Comparison of ENCODE assay signal across 16 cellular contexts in genomic region chr1:109864960-109865611, GRCh38. TPM values are rescaled to one million over a fixed set of nuclear protein-coding genes. Genes with fewer than 3 reads are reported as not detected.
DNase-seq lines count a peak whose midpoint lies in the region; FAIRE-seq and TF ChIP-seq lines count a peak whose summit lies in the region.
"Had no signal": no experiment of that assay in that cellular context is flagged by ENCODE, and none has a peak within 500 bp of the region (broad histone marks: within the 10 kb centered on the region; RNA-seq: fewer than 3 reads in every experiment).

No MANE protein-coding gene starts in this region.

- TF ChIP-seq CTCF in spleen (IDR thresholded peaks at IDR 0.05 in 8 of 11, conservative IDR thresholded peaks at IDR 0.05 in 3 of 11) (no peak), OCI-LY7 (conservative IDR thresholded peaks at IDR 0.05; ENCODE audit: low read length) (no peak)

- H3K9me3 ChIP-seq in HUES6 (ENCODE audit: control insufficient read depth, insufficient read depth, low read depth, low read length) (peaks cover 5% of the 10 kb centered on the region), spleen (peaks cover 0 to 4% (median 0%) of the 10 kb centered on the region in 8 donors), OCI-LY7 (ENCODE audit: low read length) (no peaks in the 10 kb centered on the region)
- H3K9me3 ChIP-seq: tibial artery had no signal

- H2AFZ ChIP-seq in OCI-LY7 (ENCODE audit: low read length): no peak overlapping the region

- no peak for FAIRE-seq in urothelium cell line (lab: Jason Lieb, UNC)

- no TSS peak for BruUV-seq in OCI-LY7 (replicated peaks; lab: Mats Ljungman, UMichigan)

- peak; percentile 19 for DNase-seq in dermis blood vessel endothelial cell
- peak; percentile 75 for DNase-seq in medulla oblongata (ENCODE audit: extremely low spot score)
- no peak for DNase-seq in spleen
- no peak for DNase-seq in NCI-H1048 (lab: John Stamatoyannopoulos, UW)
- DNase-seq in NOMO-1 treated with DMSO at 0.1 percent for 48 hours (lab: John Stamatoyannopoulos, UW; ENCODE audit: unreplicated experiment): no peak
- DNase-seq in urothelium cell line (ENCODE audit: low spot score): no peak
- DNase-seq in OCI-LY7 (ENCODE audit: low spot score): no peak
- DNase-seq: activated CD4-positive, alpha-beta T cell treated with anti-CD3 and anti-CD28 coated beads, Interleukin-2, amount 10 ng/mL, durations not matched to agents 7 days and 5 days; activated naive CD4-positive, alpha-beta T cell; CD8-positive, alpha-beta memory T cell; effector CD4-positive, alpha-beta T cell; NCI-H526 treated with DMSO at 0.1 percent for 48 hours; stimulated activated CD4-positive, alpha-beta T cell treated with anti-CD3 and anti-CD28 coated beads, Interleukin-4, amount 100 ng/mL, for 4 hours had no signal

- TF ChIP-seq POLR2A in spleen (IDR thresholded peaks at IDR 0.05): no peak

- H3K27ac ChIP-seq in HUES6 (ENCODE audit: low read depth, low read length) (0 out of 2 replicates have a peak overlapping the region, but pooled peaks have one; percentile 8), spleen (peak overlapping the region in 7 of 8 donors; percentile 11 to 54 (median 36)), OCI-LY7 (ENCODE audit: low read depth, low read length, poor library complexity, severe bottlenecking) (no peak overlapping the region)
- H3K27ac ChIP-seq: SK-N-MC, tibial artery had no signal

- H3K4me1 ChIP-seq in HUES6 (ENCODE audit: control insufficient read depth, insufficient read depth, low read length): peaks cover 14% of the 10 kb centered on the region
- peaks cover 0 to 19% (median 10%) of the 10 kb centered on the region in 6 donors for H3K4me1 ChIP-seq in spleen
- no peaks in the 10 kb centered on the region for H3K4me1 ChIP-seq in OCI-LY7 (ENCODE audit: insufficient read depth, low read length, poor library complexity, severe bottlenecking)

- H3K4me2 ChIP-seq in OCI-LY7 (ENCODE audit: low read length): no peak overlapping the region

- H3K36me3 ChIP-seq in HUES6 (ENCODE audit: control insufficient read depth, insufficient read depth, low read length) (no peaks in the 10 kb centered on the region), spleen (no peaks in the 10 kb centered on the region), OCI-LY7 (ENCODE audit: insufficient read depth, low read length) (no peaks in the 10 kb centered on the region)
- H3K36me3 ChIP-seq: tibial artery had no signal

- no peaks in the 10 kb centered on the region for H3K27me3 ChIP-seq in HUES6 (ENCODE audit: control insufficient read depth, insufficient read depth, low read length)
- H3K27me3 ChIP-seq in spleen (replicated peaks in 1 of 7): no peaks in the 10 kb centered on the region
- H3K27me3 ChIP-seq: tibial artery had no signal

- no peak overlapping the region for H3K9ac ChIP-seq in HUES6 (ENCODE audit: low read length)

- CTCF ChIA-PET in OCI-LY7 (lab: Charles Lee; ENCODE audit: unreplicated experiment): no interaction called here

- no peaks in the 10 kb centered on the region for H3K79me2 ChIP-seq in OCI-LY7 (ENCODE audit: insufficient read depth, low read depth, low read length)

- H3K4me3 ChIP-seq in HUES6 (ENCODE audit: low read depth, low read length): no peak overlapping the region
- no peak overlapping the region for H3K4me3 ChIP-seq in spleen
- no peak overlapping the region for H3K4me3 ChIP-seq in OCI-LY7 (ENCODE audit: low read depth, low read length, poor library complexity, severe bottlenecking)
- H3K4me3 ChIP-seq: SK-N-MC, tibial artery had no signal

- intact Hi-C loops in spleen (cut with DNase I; ENCODE audit: low total_unique reads) (no loop called here), OCI-LY7 (cut with micrococcal nuclease; ENCODE audit: unreplicated experiment) (no loop called here)

- H3K9me2 ChIP-seq in OCI-LY7 (ENCODE audit: insufficient read depth, low read length): no peaks in the 10 kb centered on the region

- POLR2A ChIA-PET in OCI-LY7 (lab: Charles Lee): no interaction called here

- WGBS in spleen, 5 donors: 68 to 80% (median 76%) methylated on average over 11 of the region's 11 CpGs

- H4K20me1 ChIP-seq in OCI-LY7 (ENCODE audit: insufficient read depth, low read length): no peaks in the 10 kb centered on the region

RNA-seq across cellular contexts. Expression of gene CSF1, which starts 45.6 kb away (rescaled TPM):
- total RNA-seq in dermis blood vessel endothelial cell: 19.6 and 21.1 TPM in 2 replicates
- 100 to 1,000 TPM in 4 of 7 donors, 10 to 100 TPM in 3; 54.2 to 207 (median 112) TPM for total RNA-seq in spleen
- polyA plus RNA-seq in spleen: 10 to 100 TPM in 1 of 3 donors, 1 to 10 TPM in 2; 5.8 to 17.3 (median 8.1) TPM
- not detected in 2 replicates for total RNA-seq in OCI-LY7 (2014; rRNA removed; shearing (Covaris generic))
- not detected in 2 replicates for total RNA-seq in OCI-LY7 (2022)

Comparison
In these comparisons a context has a peak if more than half of its experiments do, and no peak if none do; other contexts are left out.
1. DNase-seq: peak in dermis blood vessel endothelial cell (single experiment) and medulla oblongata (single experiment); none in spleen (single experiment), NCI-H1048 (single experiment), NOMO-1 treated with DMSO at 0.1 percent for 48 hours (single experiment), urothelium cell line (single experiment) and OCI-LY7 (single experiment).
2. RNA of gene CSF1, which starts 45.6 kb away (total RNA-seq): 54.2 to 207 TPM in spleen and 19.6 to 21.1 TPM in dermis blood vessel endothelial cell; not detected in OCI-LY7; every median in the first group is over 10 times any median in the second.